8 cellular contexts compared by ENCODE assay signal in the genomic region with DNA sequence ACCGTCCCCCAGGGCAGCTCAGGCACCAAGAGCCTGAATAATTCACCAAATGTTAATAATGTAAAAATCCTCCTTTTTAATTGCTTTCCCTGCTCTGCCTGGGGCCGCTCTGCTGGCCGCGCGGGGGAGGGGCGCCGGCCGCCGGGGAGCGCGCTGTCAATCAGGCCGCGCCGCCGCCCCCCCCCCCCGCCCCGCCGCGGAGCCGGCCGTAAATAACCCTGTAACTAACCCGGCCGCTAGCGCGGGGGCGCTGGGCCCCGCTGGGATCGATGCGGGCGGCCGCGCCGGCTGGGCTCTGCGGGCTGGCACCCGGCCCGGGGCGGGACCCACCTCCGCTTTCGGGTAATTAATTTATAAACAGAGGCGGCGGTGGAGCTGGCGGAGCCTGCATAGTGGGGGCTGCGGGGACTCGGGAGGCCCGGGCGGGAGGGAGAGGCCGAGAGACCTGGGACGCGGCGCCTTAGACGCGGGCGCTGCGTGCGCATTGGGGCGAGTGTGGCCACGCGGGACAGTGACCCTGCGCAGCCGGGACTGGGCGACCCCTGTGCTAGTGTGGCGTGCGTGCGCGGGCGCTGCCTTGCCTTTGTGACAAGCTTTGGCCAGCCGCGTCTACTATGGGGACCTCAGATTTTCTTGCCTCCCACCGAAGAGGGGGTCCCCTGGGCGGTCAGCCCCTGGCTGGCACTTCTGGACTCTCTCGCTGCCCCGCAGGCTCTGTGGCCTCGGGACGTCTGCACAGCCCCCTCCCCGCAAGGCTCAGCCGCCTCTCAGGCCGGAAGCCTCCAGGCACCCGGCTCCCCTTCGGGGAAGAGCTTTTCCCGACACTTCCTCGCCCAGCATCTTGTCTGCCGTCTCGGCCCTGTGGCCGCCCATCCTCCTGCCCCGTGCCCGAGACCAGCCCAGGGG. TPM values are rescaled to one million over a fixed set of nuclear protein-coding genes. Genes with fewer than 3 reads are reported as not detected.
DNase-seq lines count a peak whose midpoint lies in the region; ATAC-seq and TF ChIP-seq lines count a peak whose summit lies in the region.

No MANE protein-coding gene starts in this region.

- no peak overlapping the region for H3K4me3 Mint-ChIP-seq in activated CD8-positive, alpha-beta T cell treated with anti-CD3 and anti-CD28 coated beads, Interleukin-2, amount 10 ng/mL, durations not matched to agents 7 days and 5 days

- H3K36me3 Mint-ChIP-seq in activated CD8-positive, alpha-beta T cell treated with anti-CD3 and anti-CD28 coated beads, Interleukin-2, amount 10 ng/mL, durations not matched to agents 7 days and 5 days (ENCODE audit: low read depth) = peaks cover 8% of the 10 kb centered on the region

- CTCF ChIA-PET in activated CD8-positive, alpha-beta T cell treated with anti-CD3 and anti-CD28 coated beads, Interleukin-2, amount 10 ng/mL, durations not matched to agents 7 days and 5 days (lab: Charles Lee) = no interaction called here

- no peak overlapping the region for H3K27ac Mint-ChIP-seq in activated CD8-positive, alpha-beta T cell treated with anti-CD3 and anti-CD28 coated beads, Interleukin-2, amount 10 ng/mL, durations not matched to agents 7 days and 5 days

- H3K27me3 Mint-ChIP-seq in activated CD8-positive, alpha-beta T cell treated with anti-CD3 and anti-CD28 coated beads, Interleukin-2, amount 10 ng/mL, durations not matched to agents 7 days and 5 days (ENCODE audit: low read depth) = peaks cover 30% of the 10 kb centered on the region

- no peaks in the 10 kb centered on the region for H3K9me3 Mint-ChIP-seq in activated CD8-positive, alpha-beta T cell treated with anti-CD3 and anti-CD28 coated beads, Interleukin-2, amount 10 ng/mL, durations not matched to agents 7 days and 5 days (ENCODE audit: insufficient read depth)

- POLR2A ChIA-PET in activated CD8-positive, alpha-beta T cell treated with anti-CD3 and anti-CD28 coated beads, Interleukin-2, amount 10 ng/mL, durations not matched to agents 7 days and 5 days (lab: Charles Lee) = interaction anchor here (1.6 kb wide), 1 partner anchor 19 kb away, joined by 4 read pairs; the partner anchor contains the start of gene NOC2L

- ATAC-seq in activated CD8-positive, alpha-beta T cell treated with anti-CD3 and anti-CD28 coated beads, Interleukin-2, amount 10 ng/mL, durations not matched to agents 7 days and 5 days = peak; percentile 24
- ATAC-seq in omental fat pad (ENCODE audit: low FRiP score) = peak; percentile 16
- ATAC-seq in HG02938 (IDR thresholded peaks at IDR 0.05; ENCODE audit: unreplicated experiment) = no peak

- peaks cover 8% of the 10 kb centered on the region for H3K4me1 Mint-ChIP-seq in activated CD8-positive, alpha-beta T cell treated with anti-CD3 and anti-CD28 coated beads, Interleukin-2, amount 10 ng/mL, durations not matched to agents 7 days and 5 days (ENCODE audit: low read depth)

- peak; percentile 69 for DNase-seq in DMS153 treated with DMSO at 0.1 percent for 48 hours (lab: John Stamatoyannopoulos, UW; ENCODE audit: unreplicated experiment)
- DNase-seq in LoVo (ENCODE audit: low spot score) = peak; percentile 62
- DNase-seq in activated CD8-positive, alpha-beta T cell treated with anti-CD3 and anti-CD28 coated beads, Interleukin-2, amount 10 ng/mL, durations not matched to agents 7 days and 5 days = no peak
- DNase-seq in germinal center (ENCODE audit: low spot score) = peak; percentile 49
- DNase-seq in omental fat pad (ENCODE audit: low spot score) = no peak
- DNase-seq in NCI-H510A treated with DMSO at 0.1 percent for 48 hours (lab: John Stamatoyannopoulos, UW) = no peak
- DNase-seq in NCI-H2029 (lab: John Stamatoyannopoulos, UW) = no peak

- TF ChIP-seq CTCF in omental fat pad (IDR thresholded peaks at IDR 0.05) = no peak

RNA-seq across cellular contexts. Expression of gene SAMD11, which starts 16.7 kb away (rescaled TPM):
- total RNA-seq in activated CD8-positive, alpha-beta T cell treated with anti-CD3 and anti-CD28 coated beads, Interleukin-2, amount 10 ng/mL, durations not matched to agents 7 days and 5 days = not detected
- 1 to 10 TPM in 3 of 4 donors, under 1 TPM in 1; 0.96 to 7.7 (median 1.3) TPM for total RNA-seq in omental fat pad

RNA-seq across cellular contexts. Expression of gene NOC2L, which starts 18.7 kb away (rescaled TPM):
- 10 to 100 TPM; 61.7 to 68.7 TPM for total RNA-seq in activated CD8-positive, alpha-beta T cell treated with anti-CD3 and anti-CD28 coated beads, Interleukin-2, amount 10 ng/mL, durations not matched to agents 7 days and 5 days
- 10 to 100 TPM; 29.2 to 63.5 (median 31.3) TPM for total RNA-seq in omental fat pad

RNA-seq across cellular contexts. Expression of gene KLHL17, which starts 20.0 kb away (rescaled TPM):
- 10 to 100 TPM; 24.4 to 27.7 TPM for total RNA-seq in activated CD8-positive, alpha-beta T cell treated with anti-CD3 and anti-CD28 coated beads, Interleukin-2, amount 10 ng/mL, durations not matched to agents 7 days and 5 days
- total RNA-seq in omental fat pad = 1 to 10 TPM; 3.4 to 6.8 (median 6.2) TPM

RNA-seq across cellular contexts. Expression of gene PLEKHN1, which starts 25.9 kb away (rescaled TPM):
- 1 to 10 TPM; 1.7 to 2.2 TPM for total RNA-seq in activated CD8-positive, alpha-beta T cell treated with anti-CD3 and anti-CD28 coated beads, Interleukin-2, amount 10 ng/mL, durations not matched to agents 7 days and 5 days
- under 1 TPM in 3 of 4 donors, not detected in 1; 0.19 to 0.48 (median 0.25) TPM for total RNA-seq in omental fat pad

RNA-seq across cellular contexts. Expression of gene PERM1, which starts 41.5 kb away (rescaled TPM):
- not detected for total RNA-seq in activated CD8-positive, alpha-beta T cell treated with anti-CD3 and anti-CD28 coated beads, Interleukin-2, amount 10 ng/mL, durations not matched to agents 7 days and 5 days
- 1 to 10 TPM in 1 of 4 donors, under 1 TPM in 1, not detected in 2; 0.36 to 1.4 TPM for total RNA-seq in omental fat pad

Comparison
In these comparisons a context has a peak if more than half of its experiments do, and no peak if none do; other contexts are left out.
1. DNase-seq: peak in DMS153 treated with DMSO at 0.1 percent for 48 hours (single experiment), LoVo (single experiment) and germinal center (single experiment); none in activated CD8-positive, alpha-beta T cell treated with anti-CD3 and anti-CD28 coated beads, Interleukin-2, amount 10 ng/mL, durations not matched to agents 7 days and 5 days (single experiment), omental fat pad (single experiment), NCI-H510A treated with DMSO at 0.1 percent for 48 hours (single experiment) and NCI-H2029 (single experiment).